28 cellular contexts compared by ENCODE assay signal in the genomic region with DNA sequence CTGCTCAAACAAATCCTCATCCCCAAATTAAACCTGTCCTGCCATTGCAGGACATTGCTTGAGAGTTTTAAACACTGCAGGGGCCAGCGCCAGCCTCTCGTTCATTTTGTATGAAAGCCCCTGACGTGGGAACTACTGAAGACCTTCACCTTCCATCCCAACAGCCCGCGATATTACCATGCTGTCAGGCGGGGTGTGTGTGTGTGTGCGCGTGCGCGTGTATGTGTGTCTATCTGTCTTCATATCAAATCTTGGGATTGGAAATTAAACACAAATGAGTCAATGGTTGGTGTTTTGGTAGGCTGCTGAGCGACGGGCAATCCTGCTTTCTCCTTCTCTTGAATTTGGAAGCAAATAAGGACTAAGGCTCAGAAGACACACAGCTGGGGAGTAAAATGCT.
"Had no signal": no experiment of that assay in that cellular context is flagged by ENCODE, and none has a peak within 500 bp of the region (broad histone marks: within the 10 kb centered on the region; RNA-seq: fewer than 3 reads in every experiment).

No MANE protein-coding gene starts in this region.

- H3K36me3 ChIP-seq: ascending aorta had no signal

- FAIRE-seq: TTC549 had no signal

- H3K27ac ChIP-seq: ascending aorta, VCaP had no signal

- ATAC-seq: activated CD8-positive, alpha-beta T cell treated with anti-CD3 and anti-CD28 coated beads for 36 hours; activated naive CD8-positive, alpha-beta T cell treated with anti-CD3 and anti-CD28 coated beads, Interleukin-2, amount 50 U/mL, for 24 hours; activated T-cell treated with anti-CD3 and anti-CD28 coated beads, Interleukin-2, amount 50 U/mL, for 4 hours; activated T-cell treated with anti-CD3 and anti-CD28 coated beads, Interleukin-2, amount 50 U/mL, for 72 hours; activated T-helper 17 cell treated with anti-CD3 and anti-CD28 coated beads, Interleukin-2, amount 50 U/mL, for 72 hours had no signal

- H3K4me3 ChIP-seq: ascending aorta had no signal

- H3K27me3 ChIP-seq: ascending aorta had no signal

- DNase-seq: activated B cell treated with CpG ODN at 0.5 μM for 24 hours; activated CD4-positive, alpha-beta memory T cell treated with anti-CD3 and anti-CD28 coated beads for 36 hours; activated CD4-positive, alpha-beta T cell treated with anti-CD3 and anti-CD28 coated beads for 4 hours; activated CD4-positive, alpha-beta T cell treated with anti-CD3 and anti-CD28 coated beads, Interleukin-2, amount 50 U/mL, for 1 hour; activated CD4-positive, alpha-beta T cell treated with anti-CD3 and anti-CD28 coated beads, Interleukin-2, amount 50 U/mL, for 4 hours; activated CD4-positive, CD25-positive, alpha-beta regulatory T cell treated with anti-CD3 and anti-CD28 coated beads, Interleukin-2, amount 50 U/mL, for 72 hours; activated CD8-positive, alpha-beta memory T cell treated with anti-CD3 and anti-CD28 coated beads, Interleukin-2, amount 50 U/mL, for 4 hours; activated CD8-positive, alpha-beta T cell treated with anti-CD3 and anti-CD28 coated beads for 36 hours; activated effector memory CD4-positive, alpha-beta T cell treated with anti-CD3 and anti-CD28 coated beads, Interleukin-2, amount 50 U/mL, for 16 hours; activated naive CD4-positive, alpha-beta T cell treated with anti-CD3 and anti-CD28 coated beads, Interleukin-2, amount 10 ng/mL, durations not matched to agents 7 days and 5 days; activated naive CD4-positive, alpha-beta T cell treated with Interleukin-2 at 50 U/mL for 16 hours; activated naive CD8-positive, alpha-beta T cell treated with anti-CD3 and anti-CD28 coated beads, Interleukin-2, amount 10 ng/mL, durations not matched to agents 7 days and 5 days; activated naive CD8-positive, alpha-beta T cell treated with anti-CD3 and anti-CD28 coated beads, Interleukin-2, amount 50 U/mL, for 24 hours; activated T-cell treated with anti-CD3 and anti-CD28 coated beads for 4 hours; activated T-cell treated with anti-CD3 and anti-CD28 coated beads, Interleukin-2, amount 50 U/mL, for 1 hour; activated T-cell treated with anti-CD3 and anti-CD28 coated beads, Interleukin-2, amount 50 U/mL, for 4 hours; activated T-cell treated with anti-CD3 and anti-CD28 coated beads, Interleukin-2, amount 50 U/mL, for 72 hours; amygdala; anterior cingulate cortex; central memory CD4-positive, alpha-beta T cell; SW 1271; T-helper 1 cell; T-helper 2 cell; T-helper 9 cell had no signal

- H3K4me1 ChIP-seq: ascending aorta had no signal
